16 cellular contexts compared by ENCODE assay signal in genomic region chr3:110995461-110996226, GRCh38.
DNase-seq lines count a peak whose midpoint lies in the region; ATAC-seq and TF ChIP-seq lines count a peak whose summit lies in the region.
"Had no signal": no experiment of that assay in that cellular context is flagged by ENCODE, and none has a peak within 500 bp of the region (broad histone marks: within the 10 kb centered on the region; RNA-seq: fewer than 3 reads in every experiment).

No MANE protein-coding gene starts in this region.

- H3K27ac ChIP-seq in tibial artery = no peak overlapping the region
- no peak overlapping the region for H3K27ac ChIP-seq in adrenal gland
- H3K27ac ChIP-seq: cardiac muscle cell had no signal

- no peak for TF ChIP-seq POLR2A in adrenal gland (IDR thresholded peaks at IDR 0.05)

- 44 to 57% (median 48%) methylated on average over 2 of the region's 2 CpGs for WGBS in adrenal gland, 4 donors

- H3K4me3 ChIP-seq in tibial artery (no peak overlapping the region), adrenal gland (no peak overlapping the region)
- H3K4me3 ChIP-seq: cardiac muscle cell, K562 had no signal

- no peak for ATAC-seq in activated CD4-positive, CD25-positive, alpha-beta regulatory T cell treated with anti-CD3 and anti-CD28 coated beads, Interleukin-2, amount 50 U/mL, for 24 hours
- ATAC-seq: activated T-helper 17 cell treated with anti-CD3 and anti-CD28 coated beads, Interleukin-2, amount 50 U/mL, for 72 hours; K562; naive thymus-derived CD8-positive, alpha-beta T cell had no signal

- intact Hi-C loops in tibial artery (cut with DNase I; ENCODE audit: low total_unique reads) = no loop called here
- intact Hi-C loops in adrenal gland (cut with DNase I) = no loop called here

- DNase-seq in COLO668 (lab: John Stamatoyannopoulos, UW; ENCODE audit: unreplicated experiment) (peak; percentile 17), Kasumi-1 (lab: John Stamatoyannopoulos, UW) (peak; percentile 93 to 97), SHP77 treated with DMSO at 0.1 percent for 48 hours (lab: John Stamatoyannopoulos, UW) (peak; percentile 96), foreskin melanocyte (peak; percentile 33), tibial artery (no peak), adrenal gland (no peak), islet precursor cell (no peak)
- DNase-seq: activated CD4-positive, alpha-beta T cell treated with anti-CD3 and anti-CD28 coated beads, Interleukin-2, amount 10 ng/mL, durations not matched to agents 7 days and 5 days; CD8-positive, alpha-beta memory T cell; H7; naive thymus-derived CD8-positive, alpha-beta T cell; NCI-H446 treated with DMSO at 0.1 percent for 48 hours had no signal

- TF ChIP-seq CTCF in tibial artery (IDR thresholded peaks at IDR 0.05) (no peak), adrenal gland (IDR thresholded peaks at IDR 0.05) (no peak)

- H3K4me1 ChIP-seq in tibial artery (no peaks in the 10 kb centered on the region), adrenal gland (replicated peaks in 1 of 2) (no peaks in the 10 kb centered on the region)

- H3K9me3 ChIP-seq in tibial artery (no peaks in the 10 kb centered on the region), adrenal gland (replicated peaks in 1 of 3) (no peaks in the 10 kb centered on the region)

- no peaks in the 10 kb centered on the region for H3K27me3 ChIP-seq in tibial artery
- H3K27me3 ChIP-seq in adrenal gland = no peaks in the 10 kb centered on the region
- H3K27me3 ChIP-seq: cardiac muscle cell had no signal

- H3K36me3 ChIP-seq in tibial artery (no peaks in the 10 kb centered on the region), adrenal gland (replicated peaks in 1 of 2) (no peaks in the 10 kb centered on the region)
- H3K36me3 ChIP-seq: cardiac muscle cell had no signal

Comparison
In these comparisons a context has a peak if more than half of its experiments do, and no peak if none do; other contexts are left out.
1. DNase-seq: peak in COLO668 (single experiment), Kasumi-1 (2 of 2), SHP77 treated with DMSO at 0.1 percent for 48 hours (single experiment) and foreskin melanocyte (single experiment); none in tibial artery (0 of 2), adrenal gland (0 of 7) and islet precursor cell (single experiment).